In genomic region chr6:149112976-149113375, GRCh38 we compare ENCODE assay signal across 17 cellular contexts.
DNase-seq lines count a peak whose midpoint lies in the region; ATAC-seq and TF ChIP-seq lines count a peak whose summit lies in the region.
"Had no signal": no experiment of that assay in that cellular context is flagged by ENCODE, and none has a peak within 500 bp of the region (broad histone marks: within the 10 kb centered on the region; RNA-seq: fewer than 3 reads in every experiment).

No MANE protein-coding gene starts in this region.

- TF ChIP-seq POLR2A in right lobe of liver (IDR thresholded peaks at IDR 0.05) (no peak), prostate gland (IDR thresholded peaks at IDR 0.05) (no peak)

- peaks cover 0 to 3% (median 0%) of the 10 kb centered on the region in 8 donors for H3K9me3 Mint-ChIP-seq in CD4-positive, alpha-beta memory T cell
- peaks cover 22% of the 10 kb centered on the region for H3K9me3 Mint-ChIP-seq in activated CD8-positive, alpha-beta T cell treated with anti-CD3 and anti-CD28 coated beads, Interleukin-2, amount 10 ng/mL, durations not matched to agents 7 days and 5 days (ENCODE audit: insufficient read depth)

- POLR2A ChIA-PET in CD4-positive, alpha-beta memory T cell (lab: Charles Lee; ENCODE audit: partially characterized antibody): interaction anchor here (0.9 to 1.7 kb wide), 2 partner anchors 15 to 18 kb away, joined by 3 to 5 read pairs; no protein-coding TSS in a partner anchor
- POLR2A ChIA-PET in activated CD8-positive, alpha-beta T cell treated with anti-CD3 and anti-CD28 coated beads, Interleukin-2, amount 10 ng/mL, durations not matched to agents 7 days and 5 days (lab: Charles Lee): interaction anchor here (1.0 to 1.1 kb wide), 2 partner anchors 17 to 80 kb away, joined by 3 read pairs; no protein-coding TSS in a partner anchor

- no peaks in the 10 kb centered on the region for H3K27me3 Mint-ChIP-seq in CD4-positive, alpha-beta memory T cell
- H3K27me3 Mint-ChIP-seq in activated CD8-positive, alpha-beta T cell treated with anti-CD3 and anti-CD28 coated beads, Interleukin-2, amount 10 ng/mL, durations not matched to agents 7 days and 5 days (ENCODE audit: low read depth): no peaks in the 10 kb centered on the region

- 100% methylated on average over 1 of the region's 2 CpGs for WGBS in right lobe of liver (ENCODE audit: insufficient coverage, low coverage, low lambda C conversion rate, missing lambda C conversion rate)
- 92% methylated on average over 2 of the region's 2 CpGs for WGBS in prostate gland

- H3K36me3 ChIP-seq in CD4-positive, alpha-beta memory T cell (ENCODE audit: insufficient read depth, low read length): no peaks in the 10 kb centered on the region
- no peaks in the 10 kb centered on the region for H3K36me3 ChIP-seq in right lobe of liver
- no peaks in the 10 kb centered on the region for H3K36me3 ChIP-seq in prostate gland

- peaks cover 0 to 9% of the 10 kb centered on the region in 2 donors for H3K36me3 Mint-ChIP-seq in CD4-positive, alpha-beta memory T cell
- H3K36me3 Mint-ChIP-seq in activated CD8-positive, alpha-beta T cell treated with anti-CD3 and anti-CD28 coated beads, Interleukin-2, amount 10 ng/mL, durations not matched to agents 7 days and 5 days (ENCODE audit: low read depth): peaks cover 61% of the 10 kb centered on the region

- ATAC-seq in GM18858 (IDR thresholded peaks at IDR 0.05; ENCODE audit: unreplicated experiment): peak; percentile 42
- peak; percentile 67 for ATAC-seq in HG02623 (IDR thresholded peaks at IDR 0.05; ENCODE audit: unreplicated experiment)
- no peak for ATAC-seq in activated CD8-positive, alpha-beta T cell treated with anti-CD3 and anti-CD28 coated beads, Interleukin-2, amount 10 ng/mL, durations not matched to agents 7 days and 5 days
- no peak for ATAC-seq in right lobe of liver
- ATAC-seq: foreskin keratinocyte, left cardiac atrium had no signal

- H3K27ac ChIP-seq in CD4-positive, alpha-beta memory T cell (ENCODE audit: low read depth, low read length): no peak overlapping the region
- H3K27ac ChIP-seq in right lobe of liver: no peak overlapping the region
- no peak overlapping the region for H3K27ac ChIP-seq in prostate gland
- H3K27ac ChIP-seq: coronary artery, foreskin keratinocyte, VCaP had no signal

- peaks cover 11% of the 10 kb centered on the region for H3K4me1 ChIP-seq in CD4-positive, alpha-beta memory T cell (ENCODE audit: insufficient read depth, low read length)
- H3K4me1 ChIP-seq in right lobe of liver (no peaks in the 10 kb centered on the region), prostate gland (replicated peaks) (no peaks in the 10 kb centered on the region)
- H3K4me1 ChIP-seq: foreskin keratinocyte had no signal

- peak overlapping the region in 2 of 8 donors; percentile 27 to 45 for H3K4me3 Mint-ChIP-seq in CD4-positive, alpha-beta memory T cell
- H3K4me3 Mint-ChIP-seq in activated CD8-positive, alpha-beta T cell treated with anti-CD3 and anti-CD28 coated beads, Interleukin-2, amount 10 ng/mL, durations not matched to agents 7 days and 5 days: no peak overlapping the region

- CTCF ChIA-PET in CD4-positive, alpha-beta memory T cell (lab: Charles Lee; ENCODE audit: partially characterized antibody): interaction anchor here (1.0 to 2.1 kb wide), 2 partner anchors 32 to 84 kb away, joined by 3 to 4 read pairs; no protein-coding TSS in a partner anchor
- CTCF ChIA-PET in activated CD8-positive, alpha-beta T cell treated with anti-CD3 and anti-CD28 coated beads, Interleukin-2, amount 10 ng/mL, durations not matched to agents 7 days and 5 days (lab: Charles Lee): interaction anchor here (1.0 to 1.1 kb wide), 2 partner anchors 18 to 404 kb away, joined by 3 read pairs; no protein-coding TSS in a partner anchor

- no peaks in the 10 kb centered on the region for H3K9me3 ChIP-seq in CD4-positive, alpha-beta memory T cell (ENCODE audit: control insufficient read depth in 1 of 2, low read length in 2 of 2)
- H3K9me3 ChIP-seq in right lobe of liver: no peaks in the 10 kb centered on the region
- H3K9me3 ChIP-seq in prostate gland: no peaks in the 10 kb centered on the region

- H3K4me3 ChIP-seq in CD4-positive, alpha-beta memory T cell (ENCODE audit: low read length in 2 of 2): no peak overlapping the region
- no peak overlapping the region for H3K4me3 ChIP-seq in right lobe of liver
- H3K4me3 ChIP-seq in prostate gland: no peak overlapping the region
- H3K4me3 ChIP-seq: coronary artery had no signal

- no peaks in the 10 kb centered on the region for H3K27me3 ChIP-seq in CD4-positive, alpha-beta memory T cell (ENCODE audit: insufficient read depth, low read length)
- H3K27me3 ChIP-seq in right lobe of liver (no peaks in the 10 kb centered on the region), prostate gland (replicated peaks; ENCODE audit: insufficient read depth) (no peaks in the 10 kb centered on the region)

- intact Hi-C loops in CD4-positive, alpha-beta memory T cell (cut with micrococcal nuclease): no loop called here
- intact Hi-C loops in right lobe of liver (cut with DNase I): no loop called here
- intact Hi-C loops in prostate gland (cut with DNase I): no loop called here

- peaks cover 19 to 32% (median 22%) of the 10 kb centered on the region in 4 donors for H3K4me1 Mint-ChIP-seq in CD4-positive, alpha-beta memory T cell
- H3K4me1 Mint-ChIP-seq in activated CD8-positive, alpha-beta T cell treated with anti-CD3 and anti-CD28 coated beads, Interleukin-2, amount 10 ng/mL, durations not matched to agents 7 days and 5 days (ENCODE audit: low read depth): peaks cover 69% of the 10 kb centered on the region

- DNase-seq in CD4-positive, alpha-beta memory T cell: no peak
- DNase-seq in activated CD8-positive, alpha-beta T cell treated with anti-CD3 and anti-CD28 coated beads, Interleukin-2, amount 10 ng/mL, durations not matched to agents 7 days and 5 days: no peak
- DNase-seq in HK-2 (ENCODE audit: unreplicated experiment) (no peak), right lobe of liver (no peak), prostate gland (ENCODE audit: low spot score) (no peak), ureter (ENCODE audit: low spot score) (no peak)
- DNase-seq: activated gamma-delta T cell treated with Interleukin-2 at 50 U/mL for 16 hours; AML-193; foreskin keratinocyte; left cardiac atrium; NCI-H524 treated with DMSO at 0.1 percent for 48 hours; SHP77 treated with DMSO at 0.1 percent for 48 hours; stimulated activated CD4-positive, alpha-beta T cell treated with anti-CD3 and anti-CD28 coated beads, Interleukin-2, amount 100 ng/mL, for 24 hours had no signal

- TF ChIP-seq CTCF in right lobe of liver (IDR thresholded peaks at IDR 0.05) (no peak), prostate gland (IDR thresholded peaks at IDR 0.05) (no peak)

- peak overlapping the region in 4 of 7 donors; percentile 54 to 81 (median 64) for H3K27ac Mint-ChIP-seq in CD4-positive, alpha-beta memory T cell
- peak overlapping the region; percentile 48 for H3K27ac Mint-ChIP-seq in activated CD8-positive, alpha-beta T cell treated with anti-CD3 and anti-CD28 coated beads, Interleukin-2, amount 10 ng/mL, durations not matched to agents 7 days and 5 days

Comparison
In these comparisons a context has a peak if more than half of its experiments do, and no peak if none do; other contexts are left out.
1. ATAC-seq: peak in GM18858 (single experiment) and HG02623 (single experiment); none in activated CD8-positive, alpha-beta T cell treated with anti-CD3 and anti-CD28 coated beads, Interleukin-2, amount 10 ng/mL, durations not matched to agents 7 days and 5 days (single experiment) and right lobe of liver (0 of 4).